24 cellular contexts compared by ENCODE assay signal in the genomic region with DNA sequence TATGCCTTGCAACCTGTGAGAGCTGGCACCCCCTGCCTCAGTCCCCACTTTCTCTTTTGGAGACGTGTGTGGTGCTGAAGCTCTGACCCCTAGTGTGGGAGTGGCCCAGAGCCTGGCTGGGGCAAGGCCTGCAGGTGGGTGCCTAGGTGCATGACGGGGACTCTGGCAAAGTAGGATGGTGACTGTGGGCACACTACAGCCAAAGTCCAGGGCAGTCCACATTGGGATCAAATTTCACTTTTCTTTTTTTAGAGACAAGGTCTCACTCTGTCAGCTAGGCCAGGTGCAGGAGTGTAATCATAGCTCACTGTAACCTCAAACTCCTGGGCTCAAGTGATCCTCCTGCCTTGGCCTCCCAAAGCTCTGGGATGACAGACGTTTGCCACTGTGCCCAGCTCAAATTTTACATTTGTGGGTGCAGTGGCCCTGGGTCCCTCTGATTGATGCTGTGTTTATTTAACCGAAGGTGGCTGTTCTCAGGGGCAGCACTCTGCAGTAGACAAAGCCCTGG. TPM values are rescaled to one million over a fixed set of nuclear protein-coding genes. Genes with fewer than 3 reads are reported as not detected.
A peak's percentile ranks its signal among the peaks of the same experiment; 100 is the strongest.
DNase-seq lines count a peak whose midpoint lies in the region; ATAC-seq and TF ChIP-seq lines count a peak whose summit lies in the region.
"Had no signal": no experiment of that assay in that cellular context is flagged by ENCODE, and none has a peak within 500 bp of the region (broad histone marks: within the 10 kb centered on the region; RNA-seq: fewer than 3 reads in every experiment).

No MANE protein-coding gene starts in this region.

- peaks cover 29% of the 10 kb centered on the region for H3K4me1 Mint-ChIP-seq in type B pancreatic cell (ENCODE audit: unreplicated experiment)

- H3K9ac ChIP-seq in duodenal mucosa (ENCODE audit: low read depth in 1 of 2, low read length in 2 of 2) (no peak overlapping the region), parathyroid adenoma (no peak overlapping the region)

- H3K4me3 Mint-ChIP-seq in type B pancreatic cell = no peak overlapping the region
- H3K4me3 Mint-ChIP-seq: CD4-positive, alpha-beta memory T cell; mesothelial cell of epicardium; neural crest cell had no signal

- no peak overlapping the region for H3K4me3 ChIP-seq in duodenal mucosa (ENCODE audit: low read depth in 1 of 2, low read length in 2 of 2)
- H3K4me3 ChIP-seq in parathyroid adenoma (ENCODE audit: low read depth, low read length) = no peak overlapping the region
- H3K4me3 ChIP-seq: cardiac muscle cell, dorsolateral prefrontal cortex had no signal

- no peak overlapping the region for H2AFZ ChIP-seq in parathyroid adenoma

- no peaks in the 10 kb centered on the region for H3K9me3 ChIP-seq in duodenal mucosa (ENCODE audit: control insufficient read depth in 1 of 2, low read length in 2 of 2)
- H3K9me3 ChIP-seq in parathyroid adenoma (ENCODE audit: control insufficient read depth, low read length) = no peaks in the 10 kb centered on the region

- DNase-seq in COLO668 (lab: John Stamatoyannopoulos, UW; ENCODE audit: unreplicated experiment) = peak; percentile 69
- DNase-seq in HuH-7 (ENCODE audit: low spot score) = peak; percentile 6
- DNase-seq in type B pancreatic cell (ENCODE audit: extremely low spot score, unreplicated experiment) = no peak
- no peak for DNase-seq in Right ventricle myocardium superior
- no peak for DNase-seq in activated CD4-positive, alpha-beta T cell treated with anti-CD3 and anti-CD28 coated beads for 48 hours
- DNase-seq: activated CD4-positive, alpha-beta T cell treated with anti-CD3 and anti-CD28 coated beads for 4 hours; activated CD8-positive, alpha-beta memory T cell treated with anti-CD3 and anti-CD28 coated beads, Interleukin-2, amount 50 U/mL, for 4 hours; activated effector memory CD4-positive, alpha-beta T cell treated with Interleukin-2 at 50 U/mL for 16 hours; CD4-positive, alpha-beta memory T cell; foreskin keratinocyte; NCI-H1417; NCI-H226; NK-92 treated with Interleukin-12 subunit alpha and Interleukin-12 subunit beta, amount 100 ng/mL, for 24 hours; retina; SW 1271 had no signal

- H3K79me2 ChIP-seq in parathyroid adenoma = no peaks in the 10 kb centered on the region

- TF ChIP-seq CTCF in parathyroid adenoma (IDR thresholded peaks at IDR 0.05) (no peak), type B pancreatic cell (conservative IDR thresholded peaks at IDR 0.05) (no peak)

- intact Hi-C loops in Right ventricle myocardium superior (cut with DNase I) = no loop called here

- no peak overlapping the region for H3K4me2 ChIP-seq in parathyroid adenoma (ENCODE audit: low read length)

- H3K36me3 ChIP-seq in duodenal mucosa (ENCODE audit: control insufficient read depth in 1 of 2, insufficient read depth in 2 of 2, low read length in 2 of 2) (no peaks in the 10 kb centered on the region), parathyroid adenoma (ENCODE audit: control insufficient read depth, insufficient read depth, low read length) (no peaks in the 10 kb centered on the region)
- H3K36me3 ChIP-seq: cardiac muscle cell had no signal

- H3K4me1 ChIP-seq in duodenal mucosa (ENCODE audit: control insufficient read depth in 1 of 2, insufficient read depth in 2 of 2, low read length in 2 of 2) = peaks cover 38 to 41% of the 10 kb centered on the region in 2 donors
- peaks cover 70% of the 10 kb centered on the region for H3K4me1 ChIP-seq in parathyroid adenoma
- H3K4me1 ChIP-seq: foreskin keratinocyte had no signal

- H3K27ac Mint-ChIP-seq in type B pancreatic cell = no peak overlapping the region
- H3K27ac Mint-ChIP-seq: CD4-positive, alpha-beta memory T cell; mesothelial cell of epicardium had no signal

- no peaks in the 10 kb centered on the region for H3K36me3 Mint-ChIP-seq in type B pancreatic cell
- H3K36me3 Mint-ChIP-seq: CD4-positive, alpha-beta memory T cell; mesothelial cell of epicardium had no signal

- H3K27me3 ChIP-seq in duodenal mucosa (ENCODE audit: control insufficient read depth in 1 of 2, insufficient read depth in 2 of 2, low read length in 2 of 2) (no peaks in the 10 kb centered on the region), parathyroid adenoma (ENCODE audit: control insufficient read depth, insufficient read depth, low read length) (no peaks in the 10 kb centered on the region)
- H3K27me3 ChIP-seq: cardiac muscle cell, dorsolateral prefrontal cortex had no signal

- no peaks in the 10 kb centered on the region for H3K9me3 Mint-ChIP-seq in type B pancreatic cell
- H3K9me3 Mint-ChIP-seq: CD4-positive, alpha-beta memory T cell; mesothelial cell of epicardium; neural crest cell had no signal

- H3K27ac ChIP-seq in duodenal mucosa (ENCODE audit: low read depth, low read length) (peak overlapping the region; percentile 8), parathyroid adenoma (peak overlapping the region; percentile 94)
- H3K27ac ChIP-seq: cardiac muscle cell, epithelial cell of prostate, foreskin keratinocyte had no signal

- no peaks in the 10 kb centered on the region for H3K27me3 Mint-ChIP-seq in type B pancreatic cell

- ATAC-seq in GM21367 (IDR thresholded peaks at IDR 0.05; ENCODE audit: unreplicated experiment) (no peak), Right ventricle myocardium superior (ENCODE audit: poor library complexity) (no peak)
- ATAC-seq: foreskin keratinocyte had no signal

RNA-seq across cellular contexts. Expression of a gene that starts 52.3 kb away (rescaled TPM):
- total RNA-seq in type B pancreatic cell (ENCODE audit: low replicate concordance) = 38.3 and 102 TPM in 2 replicates
- total RNA-seq in Right ventricle myocardium superior = 0.05 TPM
- total RNA-seq: RPMI7951 had no signal

Comparison
In these comparisons a context has a peak if more than half of its experiments do, and no peak if none do; other contexts are left out.
1. DNase-seq: peak in COLO668 (single experiment) and HuH-7 (single experiment); none in type B pancreatic cell (single experiment), Right ventricle myocardium superior (single experiment) and activated CD4-positive, alpha-beta T cell treated with anti-CD3 and anti-CD28 coated beads for 48 hours (single experiment).
2. RNA of a gene that starts 52.3 kb away (total RNA-seq): 38.3 to 102 TPM in type B pancreatic cell; 0.05 TPM in Right ventricle myocardium superior (single experiment); every median in the first group is over 10 times any median in the second.